Comparison of ENCODE assay signal across 13 cellular contexts in genomic region chr5:616342-617039, GRCh38. TPM values are rescaled to one million over a fixed set of nuclear protein-coding genes. Genes with fewer than 3 reads are reported as not detected.
DNase-seq lines count a peak whose midpoint lies in the region; ATAC-seq, FAIRE-seq and TF ChIP-seq lines count a peak whose summit lies in the region.
"Had no signal": no experiment of that assay in that cellular context is flagged by ENCODE, and none has a peak within 500 bp of the region (broad histone marks: within the 10 kb centered on the region; RNA-seq: fewer than 3 reads in every experiment).

No MANE protein-coding gene starts in this region.

- H3K36me3 Mint-ChIP-seq in endodermal cell (ENCODE audit: low read depth), result peaks cover 51% of the 10 kb centered on the region

- FAIRE-seq in GM19239 (lab: Jason Lieb, UNC), result no peak
- FAIRE-seq: endothelial cell of umbilical vein had no signal

- H3K4me3 ChIP-seq in endodermal cell (ENCODE audit: low read length) (no peak overlapping the region), esophagus muscularis mucosa (no peak overlapping the region), MG63 (no peak overlapping the region)

- no peak overlapping the region for H3K4me3 Mint-ChIP-seq in endodermal cell
- H3K4me3 Mint-ChIP-seq: mesothelial cell of epicardium had no signal

- ATAC-seq in sciatic nerve, result no peak

- TF ChIP-seq CTCF in endodermal cell (conservative IDR thresholded peaks at IDR 0.05) (peak; percentile 51), esophagus muscularis mucosa (IDR thresholded peaks at IDR 0.05) (no peak)

- peaks cover 6% of the 10 kb centered on the region for H3K4me1 Mint-ChIP-seq in endodermal cell

- H3K27me3 ChIP-seq in endodermal cell (ENCODE audit: control insufficient read depth, insufficient read depth, low read length, poor library complexity, severe bottlenecking), result no peaks in the 10 kb centered on the region
- H3K27me3 ChIP-seq in esophagus muscularis mucosa, result no peaks in the 10 kb centered on the region
- H3K27me3 ChIP-seq in MG63, result no peaks in the 10 kb centered on the region

- H3K36me3 ChIP-seq in endodermal cell (ENCODE audit: control insufficient read depth, insufficient read depth, low read length) (peaks cover 40% of the 10 kb centered on the region), esophagus muscularis mucosa (peaks cover 14 to 31% (median 26%) of the 10 kb centered on the region in 4 donors), MG63 (peaks cover 27% of the 10 kb centered on the region)

- no peak for TF ChIP-seq EP300 in esophagus muscularis mucosa (IDR thresholded peaks at IDR 0.05)

- H3K9me3 ChIP-seq in endodermal cell (ENCODE audit: control insufficient read depth, low read length) (peaks cover 12% of the 10 kb centered on the region), esophagus muscularis mucosa (no peaks in the 10 kb centered on the region), MG63 (peaks cover 19% of the 10 kb centered on the region)

- H3K9ac ChIP-seq in endodermal cell (ENCODE audit: extremely low read depth, low read length, poor library complexity, severe bottlenecking), result no peak overlapping the region

- intact Hi-C loops in sciatic nerve (cut with DNase I) (loop anchor here (10.0 kb wide), 1 partner anchor 132 kb away; no protein-coding TSS in a partner anchor), esophagus muscularis mucosa (cut with DNase I) (no loop called here)

- no peak overlapping the region for H3K27ac ChIP-seq in endodermal cell (ENCODE audit: low read depth, low read length)
- H3K27ac ChIP-seq in esophagus muscularis mucosa (replicated peaks in 1 of 4), result no peak overlapping the region

- DNase-seq in NCI-H510A treated with DMSO at 0.1 percent for 48 hours (lab: John Stamatoyannopoulos, UW) (peak; percentile 42), NCI-H510A (lab: John Stamatoyannopoulos, UW) (no peak), RKO (ENCODE audit: low spot score) (peak; percentile 23), endodermal cell (peak; percentile 63), sciatic nerve (ENCODE audit: low spot score) (peak; percentile 51), GM19239 (ENCODE audit: insufficient read length, low spot score) (no peak), esophagus muscularis mucosa (ENCODE audit: extremely low spot score) (no peak), MG63 (no peak)
- DNase-seq: DND-41, NCI-H1105 treated with DMSO at 0.1 percent for 48 hours, OCI-M1 had no signal

- WGBS in endodermal cell (ENCODE audit: insufficient coverage in 1 of 2, insufficient read length in 1 of 2), 2 experiments, result 46 to 81% methylated on average over 5 to 13 of the region's 13 CpGs
- WGBS in esophagus muscularis mucosa, result 80% methylated on average over 13 of the region's 13 CpGs

- no peaks in the 10 kb centered on the region for H3K27me3 Mint-ChIP-seq in endodermal cell (ENCODE audit: insufficient read depth)

- no peak overlapping the region for H3K27ac Mint-ChIP-seq in endodermal cell
- H3K27ac Mint-ChIP-seq: mesothelial cell of epicardium had no signal

- peaks cover 19% of the 10 kb centered on the region for H3K9me3 Mint-ChIP-seq in endodermal cell

- no peak for TF ChIP-seq POLR2A in esophagus muscularis mucosa (IDR thresholded peaks at IDR 0.05; ENCODE audit: low read depth)

- no peaks in the 10 kb centered on the region for H3K4me1 ChIP-seq in endodermal cell (ENCODE audit: control insufficient read depth, insufficient read depth, low read length)
- peaks cover 8 to 18% (median 13%) of the 10 kb centered on the region in 4 donors for H3K4me1 ChIP-seq in esophagus muscularis mucosa

RNA-seq across cellular contexts. Expression of gene CEP72, which starts 4.4 kb away (rescaled TPM):
- total RNA-seq in endodermal cell, result 10 to 100 TPM; 35.6 to 36.5 TPM
- 16.6 TPM for polyA plus RNA-seq in endodermal cell (2013, experiment 1 of 2)
- polyA plus RNA-seq in endodermal cell (2013, experiment 2 of 2), result 18.2 TPM
- 7.5 TPM for total RNA-seq in sciatic nerve
- total RNA-seq in esophagus muscularis mucosa, result 1 to 10 TPM in 3 of 4 donors, under 1 TPM in 1; 0.83 to 1.8 (median 1.5) TPM
- 6.3 and 6.5 TPM in 2 replicates for total RNA-seq in MG63 (2014; rRNA removed; shearing (Covaris generic); ENCODE audit: low replicate concordance)

Comparison
In these comparisons a context has a peak if more than half of its experiments do, and no peak if none do; other contexts are left out.
1. DNase-seq: peak in NCI-H510A treated with DMSO at 0.1 percent for 48 hours (single experiment), RKO (single experiment), endodermal cell (single experiment) and sciatic nerve (single experiment); none in NCI-H510A (single experiment), GM19239 (single experiment), esophagus muscularis mucosa (single experiment) and MG63 (single experiment).